8 cellular contexts compared by ENCODE assay signal in genomic region chr5:179759961-179760541, GRCh38. TPM values are rescaled to one million over a fixed set of nuclear protein-coding genes. Genes with fewer than 3 reads are reported as not detected.
A peak's percentile ranks its signal among the peaks of the same experiment; 100 is the strongest.
DNase-seq lines count a peak whose midpoint lies in the region; ATAC-seq and TF ChIP-seq lines count a peak whose summit lies in the region.

No MANE protein-coding gene starts in this region.

- DNase-seq in GM13976 (ENCODE audit: low spot score) (peak; percentile 67), activated T-cell treated with anti-CD3 and anti-CD28 coated beads for 4 hours (peak; percentile 19), gastrocnemius medialis (peak in 1 of 2 donors; percentile 60), KG1 (lab: John Stamatoyannopoulos, UW) (no peak), glomerular visceral epithelial cell (ENCODE audit: extremely low spot score) (no peak), GM23248 (no peak)

- H3K4me2 ChIP-seq in GM23248 (ENCODE audit: unreplicated experiment), result no peak overlapping the region

- no peak overlapping the region for H3K9ac ChIP-seq in GM23248

- H2AFZ ChIP-seq in GM23248, result no peak overlapping the region

- intact Hi-C loops in gastrocnemius medialis (cut with DNase I; ENCODE audit: low total_unique reads), result no loop called here

- peaks cover 86% of the 10 kb centered on the region for H3K79me2 ChIP-seq in GM23248 (ENCODE audit: insufficient read depth)

- WGBS in GM23248 (ENCODE audit: low coverage in 1 of 2, low lambda C conversion rate in 2 of 2, missing lambda C conversion rate in 2 of 2), 2 experiments, result 86 to 87% methylated on average over 6 of the region's 6 CpGs

- peaks cover 38% of the 10 kb centered on the region for H4K20me1 ChIP-seq in GM23248 (ENCODE audit: insufficient read depth)

- TF ChIP-seq POLR2A in gastrocnemius medialis (IDR thresholded peaks at IDR 0.05), result no peak

- peaks cover 45 to 58% of the 10 kb centered on the region in 2 donors for H3K4me1 ChIP-seq in gastrocnemius medialis
- peaks cover 38% of the 10 kb centered on the region for H3K4me1 ChIP-seq in GM23248 (ENCODE audit: insufficient read depth)

- no peaks in the 10 kb centered on the region for H3K9me3 ChIP-seq in gastrocnemius medialis
- H3K9me3 ChIP-seq in GM23248 (ENCODE audit: low read depth), result no peaks in the 10 kb centered on the region

- ATAC-seq in HG02759 (IDR thresholded peaks at IDR 0.05; ENCODE audit: unreplicated experiment), result peak; percentile 71
- peak; percentile 34 to 66 for ATAC-seq in gastrocnemius medialis
- no peak for ATAC-seq in esophagus mucosa

- H3K4me3 ChIP-seq in gastrocnemius medialis (no peak overlapping the region), GM23248 (no peak overlapping the region)

- peaks cover 35% of the 10 kb centered on the region for H3F3A ChIP-seq in GM23248 (ENCODE audit: insufficient read depth)

- H3K27me3 ChIP-seq in gastrocnemius medialis (no peaks in the 10 kb centered on the region), GM23248 (replicated peaks; ENCODE audit: insufficient read depth) (no peaks in the 10 kb centered on the region)

- in situ Hi-C loops in GM13976 (cut with MboI; ENCODE audit: low sequenced_read_pairs, unreplicated experiment) (no loop called here), gastrocnemius medialis (cut with MboI; ENCODE audit: low sequenced_read_pairs in 4 of 4) (loop anchor here in 2 of 4 donors (25.0 kb wide), 2 partner anchors 102 to 327 kb away; partner anchors contain the start of gene MRNIP (in 1 of the 2)), GM23248 (cut with MboI) (no loop called here)

- H3K27ac ChIP-seq in gastrocnemius medialis, result peak overlapping the region; percentile 32 to 74 (median 59)
- H3K27ac ChIP-seq in GM23248, result no peak overlapping the region

- no peaks in the 10 kb centered on the region for H3K9me2 ChIP-seq in GM23248 (ENCODE audit: insufficient read depth)

- no peaks in the 10 kb centered on the region for H3K36me3 ChIP-seq in gastrocnemius medialis
- H3K36me3 ChIP-seq in GM23248 (ENCODE audit: low read depth), result no peaks in the 10 kb centered on the region

- TF ChIP-seq CTCF in GM13976 (IDR thresholded peaks at IDR 0.05; ENCODE audit: borderline replicate concordance, control extremely low read depth, extremely low read depth, insufficient read depth, missing control alignments) (no peak), gastrocnemius medialis (IDR thresholded peaks at IDR 0.05 in 4 of 5, conservative IDR thresholded peaks at IDR 0.05 in 1 of 5) (no peak)

RNA-seq across cellular contexts. Expression of gene MAML1, which starts 27.4 kb away (rescaled TPM):
- 10 to 100 TPM; 14.4 to 16.3 (median 15.1) TPM for total RNA-seq in gastrocnemius medialis
- total RNA-seq in esophagus mucosa, result 15.4 TPM
- total RNA-seq in GM23248 (2014; rRNA removed; shearing (Covaris generic)), result 8.0 and 9.5 TPM in 2 replicates
- 5.8 and 6.3 TPM in 2 replicates for polyA plus RNA-seq in GM23248 (2016; fragmentation: Nextera tagmentation; extraction: Ambion mirVana)

RNA-seq across cellular contexts. Expression of gene LTC4S, which starts 33.7 kb away (rescaled TPM):
- total RNA-seq in gastrocnemius medialis, result 10 to 100 TPM in 1 of 4 donors, 1 to 10 TPM in 3; 1.7 to 12.6 (median 5.6) TPM
- 5.1 TPM for total RNA-seq in esophagus mucosa
- 3.7 and 6.6 TPM in 2 replicates for total RNA-seq in GM23248 (2014; rRNA removed; shearing (Covaris generic))
- polyA plus RNA-seq in GM23248 (2016; fragmentation: Nextera tagmentation; extraction: Ambion mirVana), result 1.6 and 2.0 TPM in 2 replicates

RNA-seq across cellular contexts. Expression of gene MGAT4B, which starts 46.6 kb away (rescaled TPM):
- total RNA-seq in gastrocnemius medialis (10 to 100 TPM; 28.3 to 86.0 (median 61.4) TPM), esophagus mucosa (72.1 TPM)
- total RNA-seq in GM23248 (2014; rRNA removed; shearing (Covaris generic)), result 139 and 143 TPM in 2 replicates
- 28.0 and 28.9 TPM in 2 replicates for polyA plus RNA-seq in GM23248 (2016; fragmentation: Nextera tagmentation; extraction: Ambion mirVana)

Comparison
In these comparisons a context has a peak if more than half of its experiments do, and no peak if none do; other contexts are left out.
1. DNase-seq: peak in GM13976 (single experiment) and activated T-cell treated with anti-CD3 and anti-CD28 coated beads for 4 hours (single experiment); none in KG1 (single experiment), glomerular visceral epithelial cell (single experiment) and GM23248 (single experiment).